Comparison of ENCODE assay signal across 8 cellular contexts in the genomic region with DNA sequence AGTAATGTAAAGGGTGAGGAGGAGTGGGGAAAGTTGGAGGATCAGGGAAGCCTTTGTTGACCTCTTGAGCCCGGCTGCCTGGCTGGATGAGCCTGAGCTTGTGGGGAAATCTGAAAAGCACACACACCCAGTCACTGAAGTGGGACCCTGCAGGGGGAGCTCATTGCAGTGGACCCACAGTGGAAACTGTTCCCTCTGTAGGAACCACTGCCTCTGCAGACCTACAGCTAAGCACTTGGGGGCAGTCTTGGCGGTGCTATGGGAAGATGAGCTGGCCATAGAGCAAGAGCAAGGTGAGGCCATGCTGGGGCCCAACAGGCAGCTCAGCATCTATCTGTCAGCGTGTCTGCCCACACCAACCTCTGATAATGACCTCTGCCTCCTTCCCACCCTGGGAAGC.
A peak's percentile ranks its signal among the peaks of the same experiment; 100 is the strongest.
DNase-seq lines count a peak whose midpoint lies in the region; ATAC-seq and TF ChIP-seq lines count a peak whose summit lies in the region.
"Had no signal": no experiment of that assay in that cellular context is flagged by ENCODE, and none has a peak within 500 bp of the region (broad histone marks: within the 10 kb centered on the region; RNA-seq: fewer than 3 reads in every experiment).

No MANE protein-coding gene starts in this region.

- CTCF ChIA-PET in HEK293T (lab: Yijun Ruan, JAX) = interaction anchor here (0.6 to 1.6 kb wide), 13 partner anchors 10 to 1255 kb away, joined by 3 to 5 read pairs (median 3); no protein-coding TSS in a partner anchor

- H3K4me3 Mint-ChIP-seq in nephron = no peak overlapping the region

- no peaks in the 10 kb centered on the region for H3K36me3 Mint-ChIP-seq in nephron (ENCODE audit: low read depth)

- no peaks in the 10 kb centered on the region for H3K4me1 Mint-ChIP-seq in nephron

- TF ChIP-seq CTCF in nephron (IDR thresholded peaks at IDR 0.05; ENCODE audit: unreplicated experiment in 3 of 3) = peak in 2 of 3 experiments; percentile 33 to 36

- H3K27me3 Mint-ChIP-seq in nephron (ENCODE audit: low read depth) = peaks cover 4% of the 10 kb centered on the region

- no peak overlapping the region for H3K27ac Mint-ChIP-seq in nephron

- DNase-seq in HEK293T (ENCODE audit: extremely low spot score) (peak; percentile 59), cerebellum (ENCODE audit: low spot score) (peak; percentile 5), DMS79 (lab: John Stamatoyannopoulos, UW) (no peak)
- DNase-seq: pancreas had no signal

- H3K9me3 Mint-ChIP-seq in nephron = peaks cover 11% of the 10 kb centered on the region

- POLR2A ChIA-PET in HEK293T (lab: Yijun Ruan, JAX) = no interaction called here

- peak; percentile 88 for ATAC-seq in SK-N-SH treated with all-trans-retinoic acid at 6 μM for 48 hours
- ATAC-seq in HG02763 (IDR thresholded peaks at IDR 0.05; ENCODE audit: unreplicated experiment) = no peak
- no peak for ATAC-seq in HG03521 (IDR thresholded peaks at IDR 0.05; ENCODE audit: unreplicated experiment)

TF ChIP-seq in HEK293T, 16 proteins besides CTCF, POLR2A, EP300 and RAD21:
- TF ChIP-seq FOXK2 (IDR thresholded peaks at IDR 0.05) (no peak), ELF4 (IDR thresholded peaks at IDR 0.05) (no peak), ZNF384 (IDR thresholded peaks at IDR 0.05) (no peak), BHLHE40 (IDR thresholded peaks at IDR 0.05; ENCODE audit: borderline replicate concordance) (no peak), SUZ12 (IDR thresholded peaks at IDR 0.05) (no peak), TARDBP (IDR thresholded peaks at IDR 0.05) (no peak), SP1 (IDR thresholded peaks at IDR 0.05) (no peak), FOXM1 (IDR thresholded peaks at IDR 0.05; ENCODE audit: borderline replicate concordance) (no peak), NFRKB (IDR thresholded peaks at IDR 0.05) (no peak), LEF1 (IDR thresholded peaks at IDR 0.05; ENCODE audit: borderline replicate concordance) (no peak), ARNT (IDR thresholded peaks at IDR 0.05) (no peak), HDGF (IDR thresholded peaks at IDR 0.05; ENCODE audit: borderline replicate concordance) (no peak), FOXA1 (IDR thresholded peaks at IDR 0.05) (no peak)
- TF ChIP-seq, protein P1, sequence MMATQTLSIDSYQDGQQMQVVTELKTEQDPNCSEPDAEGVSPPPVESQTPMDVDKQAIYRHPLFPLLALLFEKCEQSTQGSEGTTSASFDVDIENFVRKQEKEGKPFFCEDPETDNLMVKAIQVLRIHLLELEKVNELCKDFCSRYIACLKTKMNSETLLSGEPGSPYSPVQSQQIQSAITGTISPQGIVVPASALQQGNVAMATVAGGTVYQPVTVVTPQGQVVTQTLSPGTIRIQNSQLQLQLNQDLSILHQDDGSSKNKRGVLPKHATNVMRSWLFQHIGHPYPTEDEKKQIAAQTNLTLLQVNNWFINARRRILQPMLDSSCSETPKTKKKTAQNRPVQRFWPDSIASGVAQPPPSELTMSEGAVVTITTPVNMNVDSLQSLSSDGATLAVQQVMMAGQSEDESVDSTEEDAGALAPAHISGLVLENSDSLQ (IDR thresholded peaks at IDR 0.05) = no peak

TF ChIP-seq in SK-N-SH treated with all-trans-retinoic acid at 6 μM for 48 hours, 23 proteins besides CTCF, POLR2A, EP300 and RAD21:
- TF ChIP-seq BACH2 (CRISPR knock-in tag; IDR thresholded peaks at IDR 0.05; ENCODE audit: borderline replicate concordance) (no peak), ISL1 (CRISPR knock-in tag; IDR thresholded peaks at IDR 0.05) (no peak), OSR1 (CRISPR knock-in tag; IDR thresholded peaks at IDR 0.05) (no peak), GLIS3 (CRISPR knock-in tag; IDR thresholded peaks at IDR 0.05) (no peak)
